1 cellular context compared by ENCODE assay signal in the genomic region with DNA sequence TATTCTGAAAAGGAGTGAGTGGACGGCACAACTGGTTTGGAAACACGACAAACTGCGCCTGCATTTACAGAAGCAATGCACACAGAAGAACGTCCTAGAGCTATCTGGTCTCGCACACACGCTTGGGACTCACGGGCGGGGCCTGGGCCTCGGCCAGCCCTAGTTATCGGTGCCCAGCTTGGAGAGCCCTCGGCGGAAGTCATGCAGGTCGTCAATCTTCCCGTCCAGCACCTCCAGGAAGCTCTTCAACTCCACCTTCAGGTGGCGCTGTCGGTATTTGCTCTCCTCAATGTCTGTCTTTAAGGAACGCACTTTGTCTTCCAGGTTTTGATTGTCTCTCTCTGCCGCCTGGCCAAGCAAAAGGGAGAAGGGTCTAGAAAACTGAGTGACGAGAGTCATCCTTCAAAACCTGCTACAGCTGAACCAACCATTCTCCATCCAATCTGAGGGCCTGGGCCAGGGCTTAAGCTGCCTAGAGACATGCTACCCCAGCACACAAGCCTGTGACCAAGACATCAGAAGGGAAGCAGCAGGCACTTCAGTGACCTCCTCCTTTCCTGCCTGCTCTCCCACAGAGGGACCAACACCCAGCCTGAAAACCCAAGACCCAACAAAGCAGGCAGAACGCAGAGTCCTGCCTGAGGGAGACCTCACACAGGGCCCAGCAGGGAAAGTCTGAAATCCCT.
TF ChIP-seq lines count a peak whose summit lies in the region.

No MANE protein-coding gene starts in this region.

TF ChIP-seq in K562, 482 proteins besides CTCF, POLR2A, EP300 and RAD21 (continued from another document and continues in another):
- TF ChIP-seq, protein P1, sequence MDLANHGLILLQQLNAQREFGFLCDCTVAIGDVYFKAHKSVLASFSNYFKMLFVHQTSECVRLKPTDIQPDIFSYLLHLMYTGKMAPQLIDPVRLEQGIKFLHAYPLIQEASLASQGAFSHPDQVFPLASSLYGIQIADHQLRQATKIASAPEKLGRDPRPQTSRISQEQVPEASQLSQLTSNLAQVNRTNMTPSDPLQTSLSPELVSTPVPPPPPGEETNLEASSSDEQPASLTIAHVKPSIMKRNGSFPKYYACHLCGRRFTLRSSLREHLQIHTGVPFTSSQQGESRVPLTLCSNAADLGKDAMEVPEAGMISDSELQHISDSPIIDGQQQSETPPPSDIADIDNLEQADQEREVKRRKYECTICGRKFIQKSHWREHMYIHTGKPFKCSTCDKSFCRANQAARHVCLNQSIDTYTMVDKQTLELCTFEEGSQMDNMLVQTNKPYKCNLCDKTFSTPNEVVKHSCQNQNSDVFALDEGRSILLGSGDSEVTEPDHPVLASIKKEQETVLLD (IDR thresholded peaks at IDR 0.05) = peak; percentile 51
- TF ChIP-seq COPS2 (conservative IDR thresholded peaks at IDR 0.05) = no peak
- no peak for TF ChIP-seq HDAC6 (IDR thresholded peaks at IDR 0.05; ENCODE audit: low read depth, low read length)
- peak; percentile 50; the same call in 1 of the 2 replicates for TF ChIP-seq HLTF (IDR thresholded peaks at IDR 0.05)
- no peak for TF ChIP-seq SMAD2 (IDR thresholded peaks at IDR 0.05; ENCODE audit: low read depth, low read length)
- TF ChIP-seq, protein P2, sequence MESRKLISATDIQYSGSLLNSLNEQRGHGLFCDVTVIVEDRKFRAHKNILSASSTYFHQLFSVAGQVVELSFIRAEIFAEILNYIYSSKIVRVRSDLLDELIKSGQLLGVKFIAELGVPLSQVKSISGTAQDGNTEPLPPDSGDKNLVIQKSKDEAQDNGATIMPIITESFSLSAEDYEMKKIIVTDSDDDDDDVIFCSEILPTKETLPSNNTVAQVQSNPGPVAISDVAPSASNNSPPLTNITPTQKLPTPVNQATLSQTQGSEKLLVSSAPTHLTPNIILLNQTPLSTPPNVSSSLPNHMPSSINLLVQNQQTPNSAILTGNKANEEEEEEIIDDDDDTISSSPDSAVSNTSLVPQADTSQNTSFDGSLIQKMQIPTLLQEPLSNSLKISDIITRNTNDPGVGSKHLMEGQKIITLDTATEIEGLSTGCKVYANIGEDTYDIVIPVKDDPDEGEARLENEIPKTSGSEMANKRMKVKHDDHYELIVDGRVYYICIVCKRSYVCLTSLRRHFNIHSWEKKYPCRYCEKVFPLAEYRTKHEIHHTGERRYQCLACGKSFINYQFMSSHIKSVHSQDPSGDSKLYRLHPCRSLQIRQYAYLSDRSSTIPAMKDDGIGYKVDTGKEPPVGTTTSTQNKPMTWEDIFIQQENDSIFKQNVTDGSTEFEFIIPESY (CRISPR knock-in tag; IDR thresholded peaks at IDR 0.05) = 0 out of 2 replicates have a peak, but pooled peaks have one; percentile 29
- peak; percentile 83 for TF ChIP-seq BCOR (IDR thresholded peaks at IDR 0.05)
- no peak for TF ChIP-seq SP2 (IDR thresholded peaks at IDR 0.05; ENCODE audit: extremely low read depth, low read depth, low read length, poor library complexity, severe bottlenecking)
- no peak for TF ChIP-seq ZNF444 (CRISPR knock-in tag; IDR thresholded peaks at IDR 0.05)
- no peak for TF ChIP-seq TSC22D4 (tag; IDR thresholded peaks at IDR 0.05)
- TF ChIP-seq, protein P3, sequence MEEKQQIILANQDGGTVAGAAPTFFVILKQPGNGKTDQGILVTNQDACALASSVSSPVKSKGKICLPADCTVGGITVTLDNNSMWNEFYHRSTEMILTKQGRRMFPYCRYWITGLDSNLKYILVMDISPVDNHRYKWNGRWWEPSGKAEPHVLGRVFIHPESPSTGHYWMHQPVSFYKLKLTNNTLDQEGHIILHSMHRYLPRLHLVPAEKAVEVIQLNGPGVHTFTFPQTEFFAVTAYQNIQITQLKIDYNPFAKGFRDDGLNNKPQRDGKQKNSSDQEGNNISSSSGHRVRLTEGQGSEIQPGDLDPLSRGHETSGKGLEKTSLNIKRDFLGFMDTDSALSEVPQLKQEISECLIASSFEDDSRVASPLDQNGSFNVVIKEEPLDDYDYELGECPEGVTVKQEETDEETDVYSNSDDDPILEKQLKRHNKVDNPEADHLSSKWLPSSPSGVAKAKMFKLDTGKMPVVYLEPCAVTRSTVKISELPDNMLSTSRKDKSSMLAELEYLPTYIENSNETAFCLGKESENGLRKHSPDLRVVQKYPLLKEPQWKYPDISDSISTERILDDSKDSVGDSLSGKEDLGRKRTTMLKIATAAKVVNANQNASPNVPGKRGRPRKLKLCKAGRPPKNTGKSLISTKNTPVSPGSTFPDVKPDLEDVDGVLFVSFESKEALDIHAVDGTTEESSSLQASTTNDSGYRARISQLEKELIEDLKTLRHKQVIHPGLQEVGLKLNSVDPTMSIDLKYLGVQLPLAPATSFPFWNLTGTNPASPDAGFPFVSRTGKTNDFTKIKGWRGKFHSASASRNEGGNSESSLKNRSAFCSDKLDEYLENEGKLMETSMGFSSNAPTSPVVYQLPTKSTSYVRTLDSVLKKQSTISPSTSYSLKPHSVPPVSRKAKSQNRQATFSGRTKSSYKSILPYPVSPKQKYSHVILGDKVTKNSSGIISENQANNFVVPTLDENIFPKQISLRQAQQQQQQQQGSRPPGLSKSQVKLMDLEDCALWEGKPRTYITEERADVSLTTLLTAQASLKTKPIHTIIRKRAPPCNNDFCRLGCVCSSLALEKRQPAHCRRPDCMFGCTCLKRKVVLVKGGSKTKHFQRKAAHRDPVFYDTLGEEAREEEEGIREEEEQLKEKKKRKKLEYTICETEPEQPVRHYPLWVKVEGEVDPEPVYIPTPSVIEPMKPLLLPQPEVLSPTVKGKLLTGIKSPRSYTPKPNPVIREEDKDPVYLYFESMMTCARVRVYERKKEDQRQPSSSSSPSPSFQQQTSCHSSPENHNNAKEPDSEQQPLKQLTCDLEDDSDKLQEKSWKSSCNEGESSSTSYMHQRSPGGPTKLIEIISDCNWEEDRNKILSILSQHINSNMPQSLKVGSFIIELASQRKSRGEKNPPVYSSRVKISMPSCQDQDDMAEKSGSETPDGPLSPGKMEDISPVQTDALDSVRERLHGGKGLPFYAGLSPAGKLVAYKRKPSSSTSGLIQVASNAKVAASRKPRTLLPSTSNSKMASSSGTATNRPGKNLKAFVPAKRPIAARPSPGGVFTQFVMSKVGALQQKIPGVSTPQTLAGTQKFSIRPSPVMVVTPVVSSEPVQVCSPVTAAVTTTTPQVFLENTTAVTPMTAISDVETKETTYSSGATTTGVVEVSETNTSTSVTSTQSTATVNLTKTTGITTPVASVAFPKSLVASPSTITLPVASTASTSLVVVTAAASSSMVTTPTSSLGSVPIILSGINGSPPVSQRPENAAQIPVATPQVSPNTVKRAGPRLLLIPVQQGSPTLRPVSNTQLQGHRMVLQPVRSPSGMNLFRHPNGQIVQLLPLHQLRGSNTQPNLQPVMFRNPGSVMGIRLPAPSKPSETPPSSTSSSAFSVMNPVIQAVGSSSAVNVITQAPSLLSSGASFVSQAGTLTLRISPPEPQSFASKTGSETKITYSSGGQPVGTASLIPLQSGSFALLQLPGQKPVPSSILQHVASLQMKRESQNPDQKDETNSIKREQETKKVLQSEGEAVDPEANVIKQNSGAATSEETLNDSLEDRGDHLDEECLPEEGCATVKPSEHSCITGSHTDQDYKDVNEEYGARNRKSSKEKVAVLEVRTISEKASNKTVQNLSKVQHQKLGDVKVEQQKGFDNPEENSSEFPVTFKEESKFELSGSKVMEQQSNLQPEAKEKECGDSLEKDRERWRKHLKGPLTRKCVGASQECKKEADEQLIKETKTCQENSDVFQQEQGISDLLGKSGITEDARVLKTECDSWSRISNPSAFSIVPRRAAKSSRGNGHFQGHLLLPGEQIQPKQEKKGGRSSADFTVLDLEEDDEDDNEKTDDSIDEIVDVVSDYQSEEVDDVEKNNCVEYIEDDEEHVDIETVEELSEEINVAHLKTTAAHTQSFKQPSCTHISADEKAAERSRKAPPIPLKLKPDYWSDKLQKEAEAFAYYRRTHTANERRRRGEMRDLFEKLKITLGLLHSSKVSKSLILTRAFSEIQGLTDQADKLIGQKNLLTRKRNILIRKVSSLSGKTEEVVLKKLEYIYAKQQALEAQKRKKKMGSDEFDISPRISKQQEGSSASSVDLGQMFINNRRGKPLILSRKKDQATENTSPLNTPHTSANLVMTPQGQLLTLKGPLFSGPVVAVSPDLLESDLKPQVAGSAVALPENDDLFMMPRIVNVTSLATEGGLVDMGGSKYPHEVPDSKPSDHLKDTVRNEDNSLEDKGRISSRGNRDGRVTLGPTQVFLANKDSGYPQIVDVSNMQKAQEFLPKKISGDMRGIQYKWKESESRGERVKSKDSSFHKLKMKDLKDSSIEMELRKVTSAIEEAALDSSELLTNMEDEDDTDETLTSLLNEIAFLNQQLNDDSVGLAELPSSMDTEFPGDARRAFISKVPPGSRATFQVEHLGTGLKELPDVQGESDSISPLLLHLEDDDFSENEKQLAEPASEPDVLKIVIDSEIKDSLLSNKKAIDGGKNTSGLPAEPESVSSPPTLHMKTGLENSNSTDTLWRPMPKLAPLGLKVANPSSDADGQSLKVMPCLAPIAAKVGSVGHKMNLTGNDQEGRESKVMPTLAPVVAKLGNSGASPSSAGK (IDR thresholded peaks at IDR 0.05) = no peak
- no peak for TF ChIP-seq FOXA1 (IDR thresholded peaks at IDR 0.05; ENCODE audit: borderline replicate concordance)
- TF ChIP-seq HNRNPH1 (optimal IDR thresholded peaks at IDR 0.05; ENCODE audit: low read depth, low read length) = no peak
- TF ChIP-seq HNRNPK (IDR thresholded peaks at IDR 0.05; ENCODE audit: low read depth, low read length, poor library complexity, severe bottlenecking) = no peak
- TF ChIP-seq PCBP2 (IDR thresholded peaks at IDR 0.05; ENCODE audit: low read depth, low read length, poor library complexity, severe bottlenecking) = no peak
- no peak for TF ChIP-seq ZNF121 (CRISPR knock-in tag; conservative IDR thresholded peaks at IDR 0.05)
- TF ChIP-seq KDM1A (IDR thresholded peaks at IDR 0.05) = peak; percentile 47 to 78
- TF ChIP-seq SIX5 (IDR thresholded peaks at IDR 0.05; ENCODE audit: borderline replicate concordance in 1 of 2, insufficient read depth in 1 of 2, low read depth in 1 of 2, low read length in 2 of 2) = no peak
- TF ChIP-seq, protein P4, sequence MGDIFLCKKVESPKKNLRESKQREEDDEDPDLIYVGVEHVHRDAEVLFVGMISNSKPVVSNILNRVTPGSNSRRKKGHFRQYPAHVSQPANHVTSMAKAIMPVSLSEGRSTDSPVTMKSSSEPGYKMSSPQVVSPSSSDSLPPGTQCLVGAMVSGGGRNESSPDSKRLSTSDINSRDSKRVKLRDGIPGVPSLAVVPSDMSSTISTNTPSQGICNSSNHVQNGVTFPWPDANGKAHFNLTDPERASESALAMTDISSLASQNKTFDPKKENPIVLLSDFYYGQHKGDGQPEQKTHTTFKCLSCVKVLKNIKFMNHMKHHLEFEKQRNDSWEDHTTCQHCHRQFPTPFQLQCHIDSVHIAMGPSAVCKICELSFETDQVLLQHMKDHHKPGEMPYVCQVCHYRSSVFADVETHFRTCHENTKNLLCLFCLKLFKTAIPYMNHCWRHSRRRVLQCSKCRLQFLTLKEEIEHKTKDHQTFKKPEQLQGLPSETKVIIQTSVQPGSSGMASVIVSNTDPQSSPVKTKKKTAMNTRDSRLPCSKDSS (IDR thresholded peaks at IDR 0.05; ENCODE audit: low read depth, partially characterized antibody) = no peak
- TF ChIP-seq TFAM (CRISPR knock-in tag; conservative IDR thresholded peaks at IDR 0.05) = no peak
- TF ChIP-seq, protein P5, sequence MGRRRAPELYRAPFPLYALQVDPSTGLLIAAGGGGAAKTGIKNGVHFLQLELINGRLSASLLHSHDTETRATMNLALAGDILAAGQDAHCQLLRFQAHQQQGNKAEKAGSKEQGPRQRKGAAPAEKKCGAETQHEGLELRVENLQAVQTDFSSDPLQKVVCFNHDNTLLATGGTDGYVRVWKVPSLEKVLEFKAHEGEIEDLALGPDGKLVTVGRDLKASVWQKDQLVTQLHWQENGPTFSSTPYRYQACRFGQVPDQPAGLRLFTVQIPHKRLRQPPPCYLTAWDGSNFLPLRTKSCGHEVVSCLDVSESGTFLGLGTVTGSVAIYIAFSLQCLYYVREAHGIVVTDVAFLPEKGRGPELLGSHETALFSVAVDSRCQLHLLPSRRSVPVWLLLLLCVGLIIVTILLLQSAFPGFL (CRISPR knock-in tag; IDR thresholded peaks at IDR 0.05) = no peak
- TF ChIP-seq, protein P6, sequence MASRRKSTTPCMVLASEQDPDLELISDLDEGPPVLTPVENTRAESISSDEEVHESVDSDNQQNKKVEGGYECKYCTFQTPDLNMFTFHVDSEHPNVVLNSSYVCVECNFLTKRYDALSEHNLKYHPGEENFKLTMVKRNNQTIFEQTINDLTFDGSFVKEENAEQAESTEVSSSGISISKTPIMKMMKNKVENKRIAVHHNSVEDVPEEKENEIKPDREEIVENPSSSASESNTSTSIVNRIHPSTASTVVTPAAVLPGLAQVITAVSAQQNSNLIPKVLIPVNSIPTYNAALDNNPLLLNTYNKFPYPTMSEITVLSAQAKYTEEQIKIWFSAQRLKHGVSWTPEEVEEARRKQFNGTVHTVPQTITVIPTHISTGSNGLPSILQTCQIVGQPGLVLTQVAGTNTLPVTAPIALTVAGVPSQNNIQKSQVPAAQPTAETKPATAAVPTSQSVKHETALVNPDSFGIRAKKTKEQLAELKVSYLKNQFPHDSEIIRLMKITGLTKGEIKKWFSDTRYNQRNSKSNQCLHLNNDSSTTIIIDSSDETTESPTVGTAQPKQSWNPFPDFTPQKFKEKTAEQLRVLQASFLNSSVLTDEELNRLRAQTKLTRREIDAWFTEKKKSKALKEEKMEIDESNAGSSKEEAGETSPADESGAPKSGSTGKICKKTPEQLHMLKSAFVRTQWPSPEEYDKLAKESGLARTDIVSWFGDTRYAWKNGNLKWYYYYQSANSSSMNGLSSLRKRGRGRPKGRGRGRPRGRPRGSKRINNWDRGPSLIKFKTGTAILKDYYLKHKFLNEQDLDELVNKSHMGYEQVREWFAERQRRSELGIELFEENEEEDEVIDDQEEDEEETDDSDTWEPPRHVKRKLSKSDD (conservative IDR thresholded peaks at IDR 0.05; ENCODE audit: low read length) = no peak
- no peak for TF ChIP-seq NFIX (CRISPR knock-in tag; IDR thresholded peaks at IDR 0.05; ENCODE audit: low read depth)
- no peak for TF ChIP-seq ZKSCAN8 (CRISPR knock-in tag; IDR thresholded peaks at IDR 0.05)
- 0 out of 2 replicates have a peak, but pooled peaks have one; percentile 25 for TF ChIP-seq DMBX1 (CRISPR knock-in tag; IDR thresholded peaks at IDR 0.05; ENCODE audit: borderline replicate concordance)
- TF ChIP-seq, protein P7, sequence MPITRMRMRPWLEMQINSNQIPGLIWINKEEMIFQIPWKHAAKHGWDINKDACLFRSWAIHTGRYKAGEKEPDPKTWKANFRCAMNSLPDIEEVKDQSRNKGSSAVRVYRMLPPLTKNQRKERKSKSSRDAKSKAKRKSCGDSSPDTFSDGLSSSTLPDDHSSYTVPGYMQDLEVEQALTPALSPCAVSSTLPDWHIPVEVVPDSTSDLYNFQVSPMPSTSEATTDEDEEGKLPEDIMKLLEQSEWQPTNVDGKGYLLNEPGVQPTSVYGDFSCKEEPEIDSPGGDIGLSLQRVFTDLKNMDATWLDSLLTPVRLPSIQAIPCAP (CRISPR knock-in tag; IDR thresholded peaks at IDR 0.05; ENCODE audit: borderline replicate concordance) = no peak
- 0 out of 2 replicates have a peak, but pooled peaks have one; percentile 55 for TF ChIP-seq NR2C2 (CRISPR knock-in tag; IDR thresholded peaks at IDR 0.05)
- TF ChIP-seq NR2C2 (tag; IDR thresholded peaks at IDR 0.05) = peak; percentile 44
- peak; percentile 27; the same call in 1 of the 2 replicates for TF ChIP-seq FOXP1 (CRISPR knock-in tag; IDR thresholded peaks at IDR 0.05)
- 0 out of 2 replicates have a peak, but pooled peaks have one; percentile 26 for TF ChIP-seq ZNF766 (CRISPR knock-in tag; conservative IDR thresholded peaks at IDR 0.05)
- no peak for TF ChIP-seq ZNF212 (CRISPR knock-in tag; IDR thresholded peaks at IDR 0.05)
- TF ChIP-seq, protein P8, sequence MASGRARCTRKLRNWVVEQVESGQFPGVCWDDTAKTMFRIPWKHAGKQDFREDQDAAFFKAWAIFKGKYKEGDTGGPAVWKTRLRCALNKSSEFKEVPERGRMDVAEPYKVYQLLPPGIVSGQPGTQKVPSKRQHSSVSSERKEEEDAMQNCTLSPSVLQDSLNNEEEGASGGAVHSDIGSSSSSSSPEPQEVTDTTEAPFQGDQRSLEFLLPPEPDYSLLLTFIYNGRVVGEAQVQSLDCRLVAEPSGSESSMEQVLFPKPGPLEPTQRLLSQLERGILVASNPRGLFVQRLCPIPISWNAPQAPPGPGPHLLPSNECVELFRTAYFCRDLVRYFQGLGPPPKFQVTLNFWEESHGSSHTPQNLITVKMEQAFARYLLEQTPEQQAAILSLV (tag; IDR thresholded peaks at IDR 0.05) = no peak
